27 cellular contexts compared by ENCODE assay signal in the genomic region with DNA sequence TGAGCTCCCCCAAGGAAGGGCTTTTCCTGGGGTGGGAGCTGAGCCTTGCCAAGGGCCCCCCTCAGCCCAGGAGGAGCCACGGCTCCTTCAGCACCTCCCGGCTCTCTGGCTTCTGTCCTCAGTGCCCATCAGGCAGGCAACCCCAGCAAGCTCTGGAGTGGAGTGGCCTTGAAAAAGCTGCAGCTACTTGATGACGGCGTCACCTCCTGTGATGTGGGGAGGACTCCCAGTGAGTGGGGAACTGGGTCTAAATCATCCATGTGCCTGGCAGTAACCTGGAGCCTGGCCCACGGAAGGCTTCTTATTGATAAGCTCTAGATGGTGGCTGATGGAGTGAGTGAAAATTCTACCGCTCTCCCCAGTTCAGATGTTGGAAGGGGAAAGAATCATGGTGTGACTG.
DNase-seq lines count a peak whose midpoint lies in the region; ATAC-seq and TF ChIP-seq lines count a peak whose summit lies in the region.
"Had no signal": no experiment of that assay in that cellular context is flagged by ENCODE, and none has a peak within 500 bp of the region (broad histone marks: within the 10 kb centered on the region; RNA-seq: fewer than 3 reads in every experiment).

No MANE protein-coding gene starts in this region.

- peaks cover 20 to 39% (median 28%) of the 10 kb centered on the region in 10 experiments for H3K4me1 ChIP-seq in BLaER1 treated with 17β-estradiol and CSF1 and Interleukin-3, amounts not matched to agents 10 nM and 100 nM
- H3K4me1 ChIP-seq in trophoblast cell (ENCODE audit: control insufficient read depth in 1 of 2, insufficient read depth in 2 of 2, low read length in 2 of 2) (no peaks in the 10 kb centered on the region), GM23338 (ENCODE audit: insufficient read depth) (peaks cover 7% of the 10 kb centered on the region), upper lobe of right lung (no peaks in the 10 kb centered on the region)
- H3K4me1 ChIP-seq: BE2C, SJSA1 had no signal

- no peak overlapping the region for H3K4me3 ChIP-seq in BLaER1 treated with 17β-estradiol and CSF1 and Interleukin-3, amounts not matched to agents 10 nM and 100 nM
- H3K4me3 ChIP-seq in trophoblast cell (ENCODE audit: low read depth, low read length) (no peak overlapping the region), GM23338 (no peak overlapping the region), upper lobe of right lung (no peak overlapping the region)
- H3K4me3 ChIP-seq: GM23248, PC-9, SJSA1 had no signal

- peak overlapping the region in 9 of 11 experiments; percentile 27 to 52 (median 44); a peak in 15 of 22 replicates for H3K4me2 ChIP-seq in BLaER1 treated with 17β-estradiol and CSF1 and Interleukin-3, amounts not matched to agents 10 nM and 100 nM
- H3K4me2 ChIP-seq in trophoblast cell (ENCODE audit: low read length) (no peak overlapping the region), GM23338 (no peak overlapping the region)
- H3K4me2 ChIP-seq: PC-9 had no signal

- no peaks in the 10 kb centered on the region for H3K9me2 ChIP-seq in GM23338 (ENCODE audit: insufficient read depth)

- H3K79me2 ChIP-seq in trophoblast cell (ENCODE audit: control insufficient read depth, insufficient read depth, low read length, poor library complexity), result no peaks in the 10 kb centered on the region
- H3K79me2 ChIP-seq in GM23338 (replicated peaks; ENCODE audit: insufficient read depth), result no peaks in the 10 kb centered on the region

- no peak overlapping the region for H3K14ac ChIP-seq in trophoblast cell (ENCODE audit: low read length)

- no peak overlapping the region for H4K91ac ChIP-seq in trophoblast cell (ENCODE audit: low read depth, low read length)

- peak overlapping the region; percentile 54 for H3K27ac Mint-ChIP-seq in activated CD8-positive, alpha-beta memory T cell treated with anti-CD3 and anti-CD28 coated beads, Interleukin-2, amount 10 ng/mL, durations not matched to agents 7 days and 5 days
- no peak overlapping the region for H3K27ac Mint-ChIP-seq in GM23338
- H3K27ac Mint-ChIP-seq: CD4-positive, alpha-beta T cell had no signal

- H2AK5ac ChIP-seq in trophoblast cell (ENCODE audit: low read length), result no peak overlapping the region

- H2AFZ ChIP-seq in trophoblast cell (ENCODE audit: insufficient read depth, low read length, poor library complexity) (no peak overlapping the region), GM23338 (no peak overlapping the region)
- H2AFZ ChIP-seq: GM23248, PC-9 had no signal

- H3K79me1 ChIP-seq in trophoblast cell (ENCODE audit: low read length), result no peaks in the 10 kb centered on the region

- H4K12ac ChIP-seq in trophoblast cell (ENCODE audit: low read depth, low read length), result no peak overlapping the region

- H3K4me1 Mint-ChIP-seq in activated CD8-positive, alpha-beta memory T cell treated with anti-CD3 and anti-CD28 coated beads, Interleukin-2, amount 10 ng/mL, durations not matched to agents 7 days and 5 days, result peaks cover 15% of the 10 kb centered on the region
- H3K4me1 Mint-ChIP-seq in GM23338, result peaks cover 21% of the 10 kb centered on the region

- no peak overlapping the region for H3K27ac ChIP-seq in BLaER1 treated with 17β-estradiol and CSF1 and Interleukin-3, amounts not matched to agents 10 nM and 100 nM
- H3K27ac ChIP-seq in cingulate gyrus (ENCODE audit: low read depth, low read length) (peak overlapping the region; percentile 41), trophoblast cell (ENCODE audit: low read depth, low read length) (no peak overlapping the region), GM23338 (ENCODE audit: low read depth) (no peak overlapping the region), upper lobe of right lung (no peak overlapping the region)
- H3K27ac ChIP-seq: GM23248, PC-9, SJSA1 had no signal

- H3K23ac ChIP-seq in trophoblast cell (ENCODE audit: low read length), result no peak overlapping the region

- no peak overlapping the region for H4K8ac ChIP-seq in trophoblast cell (ENCODE audit: low read depth, low read length)

- no peak overlapping the region for H3K4ac ChIP-seq in trophoblast cell (ENCODE audit: low read depth, low read length)

- no peaks in the 10 kb centered on the region for H3K9me3 Mint-ChIP-seq in activated CD8-positive, alpha-beta memory T cell treated with anti-CD3 and anti-CD28 coated beads, Interleukin-2, amount 10 ng/mL, durations not matched to agents 7 days and 5 days (ENCODE audit: low read depth)
- H3K9me3 Mint-ChIP-seq in GM23338, result no peaks in the 10 kb centered on the region; the same call in 2 of the 3 replicates
- H3K9me3 Mint-ChIP-seq: CD4-positive, alpha-beta T cell; H9 had no signal

- no peak overlapping the region for H3K4me3 Mint-ChIP-seq in activated CD8-positive, alpha-beta memory T cell treated with anti-CD3 and anti-CD28 coated beads, Interleukin-2, amount 10 ng/mL, durations not matched to agents 7 days and 5 days
- H3K4me3 Mint-ChIP-seq in GM23338, result no peak overlapping the region
- H3K4me3 Mint-ChIP-seq: CD4-positive, alpha-beta T cell; H9 had no signal

- CTCF ChIA-PET in activated CD8-positive, alpha-beta memory T cell treated with anti-CD3 and anti-CD28 coated beads, Interleukin-2, amount 10 ng/mL, durations not matched to agents 7 days and 5 days (lab: Charles Lee), result interaction anchor here (1.2 to 2.2 kb wide), 2 partner anchors 12 to 93 kb away, joined by 3 to 10 read pairs; no protein-coding TSS in a partner anchor

- intact Hi-C loops in upper lobe of right lung (cut with DNase I), result no loop called here

- DNase-seq in activated CD8-positive, alpha-beta memory T cell treated with anti-CD3 and anti-CD28 coated beads, Interleukin-2, amount 10 ng/mL, durations not matched to agents 7 days and 5 days, result no peak
- no peak for DNase-seq in activated CD8-positive, alpha-beta memory T cell treated with anti-CD3 and anti-CD28 coated beads, Interleukin-2, amount 50 U/mL, for 4 hours
- DNase-seq in trophoblast cell (no peak), GM23338 (ENCODE audit: low spot score) (no peak), ureter (ENCODE audit: low spot score) (no peak), upper lobe of right lung (no peak)
- DNase-seq: 8988T; ACHN; BE2C; CD4-positive, alpha-beta T cell; COR-L47; DMS53; GM23248; H9; Karpas-422; MV-4-11; NCI-H1105; NCI-H1436 treated with DMSO at 0.1 percent for 48 hours; NCI-H187 treated with DMSO at 0.1 percent for 48 hours; NCI-H446 treated with DMSO at 0.1 percent for 48 hours; NCI-H526; NCI-H82; PC-9; Right ventricle myocardium superior had no signal

- no peak overlapping the region for H2BK12ac ChIP-seq in trophoblast cell (ENCODE audit: low read length)

- no peak overlapping the region for H2BK5ac ChIP-seq in trophoblast cell (ENCODE audit: low read depth, low read length, poor library complexity)

- no peaks in the 10 kb centered on the region for H4K20me1 ChIP-seq in BLaER1 treated with 17β-estradiol and CSF1 and Interleukin-3, amounts not matched to agents 10 nM and 100 nM
- no peaks in the 10 kb centered on the region for H4K20me1 ChIP-seq in GM23338 (replicated peaks; ENCODE audit: insufficient read depth)

- peaks cover 29% of the 10 kb centered on the region for H3K27me3 Mint-ChIP-seq in activated CD8-positive, alpha-beta memory T cell treated with anti-CD3 and anti-CD28 coated beads, Interleukin-2, amount 10 ng/mL, durations not matched to agents 7 days and 5 days
- H3K27me3 Mint-ChIP-seq in GM23338 (ENCODE audit: insufficient read depth, low read depth, poor library complexity), result peaks cover 7% of the 10 kb centered on the region
- H3K27me3 Mint-ChIP-seq: CD4-positive, alpha-beta T cell had no signal

- H2BK120ac ChIP-seq in trophoblast cell (ENCODE audit: insufficient read depth, low read length, poor library complexity), result no peak overlapping the region

- no peaks in the 10 kb centered on the region; the same call in 1 of the 2 replicates for H3F3A ChIP-seq in GM23338 (replicated peaks; ENCODE audit: low read depth)

- no peaks in the 10 kb centered on the region for H3K9me3 ChIP-seq in BLaER1 treated with 17β-estradiol and CSF1 and Interleukin-3, amounts not matched to agents 10 nM and 100 nM (replicated peaks in 1 of 11)
- H3K9me3 ChIP-seq in trophoblast cell (ENCODE audit: insufficient read depth, low read depth, low read length), result no peaks in the 10 kb centered on the region
- no peaks in the 10 kb centered on the region for H3K9me3 ChIP-seq in upper lobe of right lung
- H3K9me3 ChIP-seq: BE2C, SJSA1 had no signal

- H3K36me3 Mint-ChIP-seq in activated CD8-positive, alpha-beta memory T cell treated with anti-CD3 and anti-CD28 coated beads, Interleukin-2, amount 10 ng/mL, durations not matched to agents 7 days and 5 days, result no peaks in the 10 kb centered on the region
- no peaks in the 10 kb centered on the region; the same call in 2 of the 3 replicates for H3K36me3 Mint-ChIP-seq in GM23338 (ENCODE audit: low read depth)

- ATAC-seq in activated CD8-positive, alpha-beta memory T cell treated with anti-CD3 and anti-CD28 coated beads, Interleukin-2, amount 10 ng/mL, durations not matched to agents 7 days and 5 days, result no peak
- no peak for ATAC-seq in GM23338
- no peak for ATAC-seq in upper lobe of right lung

- H3K27me3 ChIP-seq in BLaER1 treated with 17β-estradiol and CSF1 and Interleukin-3, amounts not matched to agents 10 nM and 100 nM, result peaks cover 0 to 11% (median 0%) of the 10 kb centered on the region in 11 experiments; a peak in 3 of 22 replicates
- no peaks in the 10 kb centered on the region for H3K27me3 ChIP-seq in trophoblast cell (ENCODE audit: insufficient read depth, low read length)
- H3K27me3 ChIP-seq in GM23338 (ENCODE audit: insufficient read depth), result no peaks in the 10 kb centered on the region
- H3K27me3 ChIP-seq in upper lobe of right lung, result no peaks in the 10 kb centered on the region

- H3K9ac ChIP-seq in BLaER1 treated with 17β-estradiol and CSF1 and Interleukin-3, amounts not matched to agents 10 nM and 100 nM, result no peak overlapping the region
- peak overlapping the region; percentile 30 for H3K9ac ChIP-seq in trophoblast cell (ENCODE audit: low read length)
- H3K9ac ChIP-seq: GM23248 had no signal

- TF ChIP-seq CTCF in GM23338 (conservative IDR thresholded peaks at IDR 0.05; ENCODE audit: low read depth in 2 of 2) (no peak), upper lobe of right lung (IDR thresholded peaks at IDR 0.05) (no peak)

- H3K18ac ChIP-seq in trophoblast cell (ENCODE audit: low read length), result no peak overlapping the region

- no peaks in the 10 kb centered on the region for H3K36me3 ChIP-seq in BLaER1 treated with 17β-estradiol and CSF1 and Interleukin-3, amounts not matched to agents 10 nM and 100 nM
- no peaks in the 10 kb centered on the region for H3K36me3 ChIP-seq in trophoblast cell (ENCODE audit: control insufficient read depth in 1 of 2, insufficient read depth in 2 of 2, low read length in 2 of 2)
- no peaks in the 10 kb centered on the region for H3K36me3 ChIP-seq in GM23338 (ENCODE audit: insufficient read depth)
- H3K36me3 ChIP-seq in upper lobe of right lung, result no peaks in the 10 kb centered on the region
- H3K36me3 ChIP-seq: BE2C, SJSA1 had no signal

- no CpG with 5 or more reads among the region's 6 CpGs for WGBS in trophoblast cell (ENCODE audit: extremely low coverage, insufficient coverage, insufficient read length)

Comparison
In these comparisons a context has a peak if more than half of its experiments do, and no peak if none do; other contexts are left out.
1. H3K4me2 ChIP-seq: peak in BLaER1 treated with 17β-estradiol and CSF1 and Interleukin-3, amounts not matched to agents 10 nM and 100 nM (9 of 11); none in trophoblast cell (single experiment) and GM23338 (single experiment).